26 cellular contexts compared by ENCODE assay signal in the genomic region with DNA sequence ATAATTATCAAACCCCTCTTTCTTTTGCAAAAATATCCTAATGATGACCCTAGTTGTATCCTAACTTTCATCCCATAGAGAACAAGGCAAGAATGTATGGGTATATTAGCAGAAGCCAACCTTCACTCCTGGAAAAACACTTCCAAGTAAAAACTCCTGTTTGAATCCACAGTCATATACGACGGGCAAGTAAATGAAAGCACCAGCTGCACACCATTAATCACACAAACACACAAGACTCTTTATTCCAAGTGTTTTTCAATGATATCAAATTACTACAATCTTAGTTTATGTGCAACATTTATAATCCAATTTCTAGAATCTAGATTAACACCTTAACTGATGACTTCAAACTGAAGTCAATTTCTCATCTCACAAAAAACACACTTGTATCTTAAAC. TPM values are rescaled to one million over a fixed set of nuclear protein-coding genes. Genes with fewer than 3 reads are reported as not detected.
DNase-seq lines count a peak whose midpoint lies in the region; ATAC-seq and TF ChIP-seq lines count a peak whose summit lies in the region.
"Had no signal": no experiment of that assay in that cellular context is flagged by ENCODE, and none has a peak within 500 bp of the region (broad histone marks: within the 10 kb centered on the region; RNA-seq: fewer than 3 reads in every experiment).

No MANE protein-coding gene starts in this region.

- no peak overlapping the region for H2AFZ ChIP-seq in HCT116 (ENCODE audit: low read depth, low read length, poor library complexity, severe bottlenecking)
- H2AFZ ChIP-seq: GM23248 had no signal

- peak overlapping the region; percentile 95 for H3K27ac Mint-ChIP-seq in nephron progenitor cell
- H3K27ac Mint-ChIP-seq: activated naive CD8-positive, alpha-beta T cell treated with anti-CD3 and anti-CD28 coated beads, Interleukin-2, amount 10 ng/mL, durations not matched to agents 7 days and 5 days had no signal

- BruUV-seq in HCT116 (replicated peaks; lab: Mats Ljungman, UMichigan) = no TSS peak

- no peak for TF ChIP-seq CTCF in HCT116 (IDR thresholded peaks at IDR 0.05 in 2 of 3, conservative IDR thresholded peaks at IDR 0.05 in 1 of 3; ENCODE audit: borderline replicate concordance in 1 of 3, insufficient read depth in 1 of 3, low read depth in 2 of 3, low read length in 2 of 3)
- no peak for TF ChIP-seq CTCF in nephron progenitor cell (IDR thresholded peaks at IDR 0.05)
- no peak for TF ChIP-seq CTCF in brain microvascular endothelial cell (IDR thresholded peaks at IDR 0.05; ENCODE audit: low read depth, low read length, missing control alignments)

- no peaks in the 10 kb centered on the region for H3K36me3 ChIP-seq in HCT116 (ENCODE audit: control insufficient read depth in 1 of 2, insufficient read depth in 2 of 2, low read length in 2 of 2)
- H3K36me3 ChIP-seq in SJCRH30 = no peaks in the 10 kb centered on the region
- H3K36me3 ChIP-seq in brain microvascular endothelial cell (replicated peaks) = no peaks in the 10 kb centered on the region
- H3K36me3 ChIP-seq: BE2C, lower lobe of right lung, upper lobe of left lung had no signal

- peaks cover 46% of the 10 kb centered on the region for H3K79me2 ChIP-seq in HCT116 (ENCODE audit: insufficient read depth, low read length)

- peaks cover 32% of the 10 kb centered on the region for H3K36me3 Mint-ChIP-seq in nephron progenitor cell (ENCODE audit: low read depth)

- POLR2A ChIA-PET in HCT116 (lab: Charles Lee) = no interaction called here

- DNase-seq in NCI-H82 (lab: John Stamatoyannopoulos, UW) (peak; percentile 7), NCI-H82 treated with DMSO at 0.1 percent for 48 hours (lab: John Stamatoyannopoulos, UW; ENCODE audit: unreplicated experiment) (no peak), HCT116 (ENCODE audit: low read depth, low spot score) (no peak), SJCRH30 (peak; percentile 19 to 53), nephron progenitor cell (no peak), SK-N-DZ (ENCODE audit: low spot score) (no peak), iPS-NIHi7 (ENCODE audit: extremely low spot score) (no peak), brain microvascular endothelial cell (no peak)
- DNase-seq: activated CD4-positive, CD25-positive, alpha-beta regulatory T cell treated with anti-CD3 and anti-CD28 coated beads, Interleukin-2, amount 50 U/mL, for 72 hours; activated naive CD8-positive, alpha-beta T cell treated with anti-CD3 and anti-CD28 coated beads, Interleukin-2, amount 10 ng/mL, durations not matched to agents 7 days and 5 days; BE2C; COR-L47; DMS79 treated with DMSO at 0.1 percent for 48 hours; GM23248; lower lobe of right lung; NCI-H146; NCI-H2171; NCI-H526 treated with DMSO at 0.1 percent for 48 hours; nucleus accumbens; Right ventricle myocardium superior; stimulated activated CD4-positive, alpha-beta T cell treated with anti-CD3 and anti-CD28 coated beads, Interleukin-2, amount 100 ng/mL, for 24 hours; substantia nigra; SW 1271 had no signal

- peaks cover 63% of the 10 kb centered on the region for H3K4me1 Mint-ChIP-seq in nephron progenitor cell

- CTCF ChIA-PET in HCT116 (lab: Charles Lee) = interaction anchor here (1.4 to 2.5 kb wide), 2 partner anchors 147 to 181 kb away, joined by 5 to 8 read pairs; no protein-coding TSS in a partner anchor

- peaks cover 21 to 44% of the 10 kb centered on the region in 2 experiments for H3K4me1 ChIP-seq in HCT116 (ENCODE audit: control insufficient read depth in 1 of 2, insufficient read depth in 2 of 2, low read length in 2 of 2)
- H3K4me1 ChIP-seq in SJCRH30 = peaks cover 5% of the 10 kb centered on the region; the same call in 1 of the 2 replicates
- H3K4me1 ChIP-seq: BE2C had no signal

- in situ Hi-C loops in brain microvascular endothelial cell (cut with HindIII; ENCODE audit: low pct_ligation_motif_present, low sequenced_read_pairs) = no loop called here

- no peaks in the 10 kb centered on the region for H3K9me2 ChIP-seq in HCT116 (ENCODE audit: insufficient read depth)

- TF ChIP-seq POLR2A in HCT116 (IDR thresholded peaks at IDR 0.05; ENCODE audit: borderline replicate concordance, extremely low read depth, insufficient read depth, insufficient read length) = no peak

- H3K4me3 Mint-ChIP-seq in nephron progenitor cell = peak overlapping the region; percentile 33
- H3K4me3 Mint-ChIP-seq: activated naive CD8-positive, alpha-beta T cell treated with anti-CD3 and anti-CD28 coated beads, Interleukin-2, amount 10 ng/mL, durations not matched to agents 7 days and 5 days had no signal

- H3K9me3 ChIP-seq in HCT116 (ENCODE audit: control insufficient read depth in 1 of 2, insufficient read depth in 1 of 2, low read depth in 1 of 2, low read length in 2 of 2) = no peaks in the 10 kb centered on the region
- no peaks in the 10 kb centered on the region for H3K9me3 ChIP-seq in SJCRH30 (replicated peaks)
- H3K9me3 ChIP-seq: BE2C, lower lobe of right lung, upper lobe of left lung had no signal

- H3K27me3 Mint-ChIP-seq in nephron progenitor cell (ENCODE audit: low read depth, poor library complexity) = no peaks in the 10 kb centered on the region
- H3K27me3 Mint-ChIP-seq: activated naive CD8-positive, alpha-beta T cell treated with anti-CD3 and anti-CD28 coated beads, Interleukin-2, amount 10 ng/mL, durations not matched to agents 7 days and 5 days had no signal

- intact Hi-C loops in HCT116 (cut with micrococcal nuclease) = no loop called here

- no peak for ATAC-seq in HCT116
- ATAC-seq: lower lobe of right lung had no signal

- no peaks in the 10 kb centered on the region for H4K20me1 ChIP-seq in HCT116 (ENCODE audit: insufficient read depth)

- TF ChIP-seq RAD21 in HCT116 (IDR thresholded peaks at IDR 0.05; ENCODE audit: low read depth) = no peak

- no peak overlapping the region for H3K9ac ChIP-seq in HCT116 (ENCODE audit: low read length)
- H3K9ac ChIP-seq: GM23248, KMS-11 had no signal

- H3K27me3 ChIP-seq in HCT116 (ENCODE audit: insufficient read depth, low read length) (no peaks in the 10 kb centered on the region), SJCRH30 (no peaks in the 10 kb centered on the region), brain microvascular endothelial cell (replicated peaks) (no peaks in the 10 kb centered on the region)
- H3K27me3 ChIP-seq: BE2C, upper lobe of left lung had no signal

- H3K4me2 ChIP-seq in HCT116 (ENCODE audit: low read length) = 0 out of 2 replicates have a peak overlapping the region, but pooled peaks have one; percentile 15

- peaks cover under 1% of the 10 kb centered on the region for H3K9me3 Mint-ChIP-seq in nephron progenitor cell
- H3K9me3 Mint-ChIP-seq: activated naive CD8-positive, alpha-beta T cell treated with anti-CD3 and anti-CD28 coated beads, Interleukin-2, amount 10 ng/mL, durations not matched to agents 7 days and 5 days had no signal

- RAD21 ChIA-PET in HCT116 (lab: Charles Lee; ENCODE audit: low non-redundant PET in 1 of 2, low total read pairs in 2 of 2, uncharacterized antibody in 2 of 2, unreplicated experiment in 2 of 2) = no interaction called here

- H3K4me3 ChIP-seq in HCT116 (replicated peaks in 1 of 2; ENCODE audit: low read depth in 1 of 2, low read length in 2 of 2) (no peak overlapping the region), SJCRH30 (no peak overlapping the region), brain microvascular endothelial cell (ENCODE audit: low read depth, low read length) (no peak overlapping the region)
- H3K4me3 ChIP-seq: lower lobe of right lung, smooth muscle cell, upper lobe of left lung had no signal

- H3K27ac ChIP-seq in HCT116 (ENCODE audit: low read depth, low read length) = no peak overlapping the region
- no peak overlapping the region for H3K27ac ChIP-seq in SJCRH30
- H3K27ac ChIP-seq in brain microvascular endothelial cell = no peak overlapping the region
- H3K27ac ChIP-seq: lower lobe of right lung had no signal

TF ChIP-seq in HCT116, 20 proteins besides CTCF, POLR2A, EP300 and RAD21 (continues in another document):
- TF ChIP-seq REST (IDR thresholded peaks at IDR 0.05; ENCODE audit: low read depth) = no peak

RNA-seq across cellular contexts. Expression of gene ACSL4, which starts 22.9 kb away (rescaled TPM):
- 50.5 TPM for total RNA-seq in HCT116 (2021; ENCODE audit: unreplicated experiment)
- polyA plus RNA-seq in HCT116 (2012) = 15.2 and 17.9 TPM in 2 replicates
- total RNA-seq in SJCRH30 (2014; rRNA removed; shearing (Covaris generic)) = 28.7 and 31.2 TPM in 2 replicates
- polyA plus RNA-seq in SK-N-DZ (2014; cell fraction: cytosol; rRNA removed) = 14.4 and 21.7 TPM in 2 replicates
- polyA plus RNA-seq in SK-N-DZ (2014; cell fraction: nucleus; rRNA removed) = 13.4 and 14.9 TPM in 2 replicates

Comparison
In these comparisons a context has a peak if more than half of its experiments do, and no peak if none do; other contexts are left out.
1. DNase-seq: peak in NCI-H82 (single experiment) and SJCRH30 (2 of 2); none in NCI-H82 treated with DMSO at 0.1 percent for 48 hours (single experiment), HCT116 (single experiment), nephron progenitor cell (single experiment), SK-N-DZ (single experiment), iPS-NIHi7 (single experiment) and brain microvascular endothelial cell (single experiment).